Comparison of ENCODE assay signal across 36 cellular contexts in genomic region chr20:36682311-36682710, GRCh38.
"Had no signal": no experiment of that assay in that cellular context is flagged by ENCODE, and none has a peak within 500 bp of the region (broad histone marks: within the 10 kb centered on the region; RNA-seq: fewer than 3 reads in every experiment).

No MANE protein-coding gene starts in this region.

- H3K36me3 ChIP-seq: breast epithelium had no signal

- ATAC-seq: activated CD4-positive, alpha-beta T cell treated with anti-CD3 and anti-CD28 coated beads for 36 hours; activated CD4-positive, CD25-positive, alpha-beta regulatory T cell treated with anti-CD3 and anti-CD28 coated beads, Interleukin-2, amount 50 U/mL, for 24 hours; activated CD8-positive, alpha-beta memory T cell treated with anti-CD3 and anti-CD28 coated beads, Interleukin-2, amount 10 ng/mL, durations not matched to agents 7 days and 5 days; activated CD8-positive, alpha-beta T cell treated with anti-CD3 and anti-CD28 coated beads, Interleukin-2, amount 10 ng/mL, durations not matched to agents 7 days and 5 days; activated naive CD4-positive, alpha-beta T cell treated with anti-CD3 and anti-CD28 coated beads, Interleukin-2, amount 50 U/mL, for 72 hours; activated T-helper 17 cell treated with anti-CD3 and anti-CD28 coated beads, Interleukin-2, amount 50 U/mL, for 72 hours; body of pancreas; WTC11 had no signal

- H3K4me1 ChIP-seq: adrenal gland, body of pancreas, breast epithelium had no signal

- H3K4me3 ChIP-seq: adrenal gland, body of pancreas, breast epithelium had no signal

- H3K27ac ChIP-seq: adrenal gland, body of pancreas, brain microvascular endothelial cell, breast epithelium, VCaP had no signal

- DNase-seq: activated CD4-positive, alpha-beta memory T cell treated with anti-CD3 and anti-CD28 coated beads, Interleukin-2, amount 10 ng/mL, durations not matched to agents 7 days and 5 days; activated CD4-positive, alpha-beta T cell treated with anti-CD3 and anti-CD28 coated beads for 1 hour; activated CD4-positive, alpha-beta T cell treated with anti-CD3 and anti-CD28 coated beads for 36 hours; activated CD4-positive, alpha-beta T cell treated with anti-CD3 and anti-CD28 coated beads for 48 hours; activated CD4-positive, alpha-beta T cell treated with anti-CD3 and anti-CD28 coated beads, Interleukin-2, amount 10 ng/mL, durations not matched to agents 7 days and 5 days; activated CD4-positive, alpha-beta T cell treated with anti-CD3 and anti-CD28 coated beads, Interleukin-2, amount 50 U/mL, for 48 hours; activated CD4-positive, CD25-positive, alpha-beta regulatory T cell; activated CD8-positive, alpha-beta memory T cell treated with anti-CD3 and anti-CD28 coated beads for 24 hours; activated CD8-positive, alpha-beta memory T cell treated with anti-CD3 and anti-CD28 coated beads, Interleukin-2, amount 10 ng/mL, durations not matched to agents 7 days and 5 days; activated CD8-positive, alpha-beta memory T cell treated with anti-CD3 and anti-CD28 coated beads, Interleukin-2, amount 50 U/mL, for 48 hours; activated CD8-positive, alpha-beta T cell treated with anti-CD3 and anti-CD28 coated beads, Interleukin-2, amount 10 ng/mL, durations not matched to agents 7 days and 5 days; activated effector memory CD4-positive, alpha-beta T cell treated with anti-CD3 and anti-CD28 coated beads, Interleukin-2, amount 50 U/mL, for 16 hours; activated gamma-delta T cell treated with Interleukin-2 at 50 U/mL for 16 hours; activated naive CD4-positive, alpha-beta T cell; activated naive CD4-positive, alpha-beta T cell treated with anti-CD3 and anti-CD28 coated beads for 36 hours; activated naive CD4-positive, alpha-beta T cell treated with anti-CD3 and anti-CD28 coated beads, Interleukin-2, amount 50 U/mL, for 16 hours; activated naive CD8-positive, alpha-beta T cell treated with anti-CD3 and anti-CD28 coated beads for 36 hours; activated T-cell treated with anti-CD3 and anti-CD28 coated beads, Interleukin-2, amount 50 U/mL, for 24 hours; activated T-cell treated with anti-CD3 and anti-CD28 coated beads, Interleukin-2, amount 50 U/mL, for 48 hours; adrenal gland; amniotic stem cell; aorta; body of pancreas; brain microvascular endothelial cell; central memory CD4-positive, alpha-beta T cell; T-helper 1 cell; T-helper 2 cell; T-helper 9 cell had no signal

- FAIRE-seq: astrocyte, TTC549 had no signal

- H3K27me3 ChIP-seq: adrenal gland, body of pancreas, brain microvascular endothelial cell, breast epithelium had no signal

- H3K9me3 ChIP-seq: adrenal gland, body of pancreas, breast epithelium had no signal
